ENCODE assay signal across 21 cellular contexts in genomic region chr9:98637381-98637780, GRCh38.
"Had no signal": no experiment of that assay in that cellular context is flagged by ENCODE, and none has a peak within 500 bp of the region (broad histone marks: within the 10 kb centered on the region; RNA-seq: fewer than 3 reads in every experiment).

No MANE protein-coding gene starts in this region.

- H3K9me3 ChIP-seq: Peyer's patch, SJSA1 had no signal

- DNase-seq: activated CD4-positive, alpha-beta T cell treated with anti-CD3 and anti-CD28 coated beads for 4 hours; activated CD8-positive, alpha-beta memory T cell treated with anti-CD3 and anti-CD28 coated beads, Interleukin-2, amount 50 U/mL, for 4 hours; activated CD8-positive, alpha-beta T cell treated with anti-CD3 and anti-CD28 coated beads for 36 hours; activated gamma-delta T cell treated with Interleukin-2 at 50 U/mL for 16 hours; activated naive CD4-positive, alpha-beta T cell treated with anti-CD3 and anti-CD28 coated beads, Interleukin-2, amount 10 ng/mL, durations not matched to agents 7 days and 5 days; activated naive CD8-positive, alpha-beta T cell treated with anti-CD3 and anti-CD28 coated beads for 36 hours; activated T-cell treated with anti-CD3 and anti-CD28 coated beads, Interleukin-2, amount 50 U/mL, for 72 hours; anterior cingulate cortex; central memory CD4-positive, alpha-beta T cell; MM.1S; NCI-H1105; NCI-H1436; NCI-H1694 treated with DMSO at 0.1 percent for 48 hours; NCI-H2029 treated with DMSO at 0.1 percent for 48 hours; NCI-H510A treated with DMSO at 0.1 percent for 48 hours; Peyer's patch; SHP77; SW 1271 had no signal

- H3K27me3 ChIP-seq: Peyer's patch, SJSA1 had no signal

- ATAC-seq: activated CD4-positive, CD25-positive, alpha-beta regulatory T cell treated with anti-CD3 and anti-CD28 coated beads, Interleukin-2, amount 50 U/mL, for 24 hours; activated CD8-positive, alpha-beta T cell treated with anti-CD3 and anti-CD28 coated beads for 36 hours; activated T-cell treated with anti-CD3 and anti-CD28 coated beads, Interleukin-2, amount 50 U/mL, for 72 hours; SK-N-SH treated with all-trans-retinoic acid at 6 μM for 48 hours had no signal

- H3K4me3 ChIP-seq: Peyer's patch, SJSA1 had no signal

- H3K36me3 ChIP-seq: Peyer's patch, SJSA1 had no signal

- H3K4me1 ChIP-seq: Peyer's patch, SJSA1 had no signal

- H3K27ac ChIP-seq: Peyer's patch, SJSA1 had no signal
